In the genomic region with DNA sequence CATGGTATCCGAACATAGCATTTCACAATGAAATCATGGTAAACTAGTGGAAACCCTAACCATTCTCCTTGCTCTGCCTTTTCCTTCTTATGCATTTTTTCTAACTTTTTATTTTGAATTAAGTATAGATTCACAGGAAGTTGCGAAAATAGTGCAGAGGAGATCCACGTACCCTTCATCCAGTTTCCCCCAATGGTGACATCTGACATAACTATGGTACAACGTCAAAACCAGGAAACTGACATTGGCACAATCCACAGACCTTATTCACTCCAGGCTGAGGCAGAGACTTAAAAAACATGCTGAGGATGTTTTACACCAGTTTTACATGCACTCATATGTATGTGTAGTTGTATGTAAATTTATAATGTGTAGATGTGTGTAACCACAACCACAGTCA, we compare ENCODE assay signal across 18 cellular contexts.
"Had no signal": no experiment of that assay in that cellular context is flagged by ENCODE, and none has a peak within 500 bp of the region (broad histone marks: within the 10 kb centered on the region; RNA-seq: fewer than 3 reads in every experiment).

No MANE protein-coding gene starts in this region.

- H3K4me3 Mint-ChIP-seq: activated CD4-positive, alpha-beta memory T cell treated with anti-CD3 and anti-CD28 coated beads for 36 hours; activated naive CD4-positive, alpha-beta T cell treated with anti-CD3 and anti-CD28 coated beads for 36 hours; activated T-helper 1 cell treated with anti-CD3 and anti-CD28 coated beads, Interleukin-12 subunit alpha, Interleukin-12 subunit beta, Interleukin-2, Interleukin-4 antibody, amounts not matched to agents 30 ng/mL and 10 ng/mL and 1 ng/mL, durations not matched to agents 14 hours and 24 hours and 36 hours; brain; endodermal cell; mesothelial cell of epicardium had no signal

- DNase-seq: activated CD4-positive, alpha-beta memory T cell treated with anti-CD3 and anti-CD28 coated beads for 36 hours; activated CD4-positive, CD25-positive, alpha-beta regulatory T cell; activated CD8-positive, alpha-beta memory T cell treated with anti-CD3 and anti-CD28 coated beads, Interleukin-2, amount 50 U/mL, for 4 hours; activated naive CD4-positive, alpha-beta T cell treated with anti-CD3 and anti-CD28 coated beads for 36 hours; amniotic stem cell; cerebellar nuclear complex; dermis blood vessel endothelial cell; endodermal cell; hypothalamus; lower lobe of right lung; T-helper 2 cell; tibial artery; uterus had no signal

- H3K27me3 ChIP-seq: right atrium auricular region, tibial artery, uterus had no signal

- H3K9me3 Mint-ChIP-seq: activated T-helper 1 cell treated with anti-CD3 and anti-CD28 coated beads, Interleukin-12 subunit alpha, Interleukin-12 subunit beta, Interleukin-2, Interleukin-4 antibody, amounts not matched to agents 30 ng/mL and 10 ng/mL and 1 ng/mL, durations not matched to agents 14 hours and 24 hours and 36 hours had no signal

- H3K9me3 ChIP-seq: lower lobe of right lung, tibial artery, uterus had no signal

- H3K27ac Mint-ChIP-seq: brain, endodermal cell, mesothelial cell of epicardium had no signal

- H3K27me3 Mint-ChIP-seq: activated CD4-positive, alpha-beta memory T cell treated with anti-CD3 and anti-CD28 coated beads for 36 hours; brain had no signal

- H3K36me3 ChIP-seq: lower lobe of right lung, right atrium auricular region, tibial artery, uterus had no signal

- H3K4me3 ChIP-seq: lower lobe of right lung, right atrium auricular region, skin epidermis, tibial artery, uterus had no signal

- H3K4me1 ChIP-seq: uterus had no signal

- H3K27ac ChIP-seq: lower lobe of right lung, right atrium auricular region, skin epidermis, tibial artery, uterus had no signal
